Comparison of ENCODE assay signal across 8 cellular contexts in genomic region chr7:26151953-26152781, GRCh38. TPM values are rescaled to one million over a fixed set of nuclear protein-coding genes. Genes with fewer than 3 reads are reported as not detected.
DNase-seq lines count a peak whose midpoint lies in the region; ATAC-seq and TF ChIP-seq lines count a peak whose summit lies in the region.

Gene NFE2L3, plus strand, starts transcription at chr7:26152198. Its CDS starts 301 bp downstream, at chr7:26152499.

- H3K9me3 ChIP-seq in AG04450 (ENCODE audit: control insufficient read depth, insufficient read depth, low read length) = no peaks in the 10 kb centered on the region; the same call in 1 of the 2 replicates

- POLR2A ChIA-PET in AG04450 (lab: Yijun Ruan, JAX) = interaction anchor here (0.6 to 1.7 kb wide), 7 partner anchors 9 to 296 kb away, joined by 3 to 28 read pairs (median 3); partner anchors contain the start of genes CBX3 and HNRNPA2B1

- no peaks in the 10 kb centered on the region for H3K27me3 ChIP-seq in AG04450 (ENCODE audit: control insufficient read depth, insufficient read depth, low read length)

- DNase-seq in AG04450 (ENCODE audit: low read depth, low spot score) (no peak), NCI-H2227 treated with DMSO at 0.1 percent for 48 hours (lab: John Stamatoyannopoulos, UW) (peak; percentile 37), cerebellum (ENCODE audit: low spot score) (peak; percentile 82), left kidney (ENCODE audit: low read depth, low spot score) (peak; percentile 88)
- DNase-seq in activated CD4-positive, CD25-positive, alpha-beta regulatory T cell treated with anti-CD3 and anti-CD28 coated beads, Interleukin-2, amount 50 U/mL, for 72 hours = peak; percentile 88
- DNase-seq in stimulated activated CD4-positive, alpha-beta T cell treated with anti-CD3 and anti-CD28 coated beads, Interleukin-1b, Interleukin-23, amount 100 ng/mL, for 4 hours (ENCODE audit: low read depth in 2 of 2) = peak; percentile 73 to 83

- CTCF ChIA-PET in AG04450 (lab: Charles Lee) = interaction anchor here (0.8 to 2.8 kb wide), 5 partner anchors 9 to 61 kb away, joined by 3 to 10 read pairs (median 4); partner anchors contain the start of gene CBX3

- H3K27ac ChIP-seq in AG04450 (ENCODE audit: low read depth, low read length) = no peak within 1 kb of the TSS

- TF ChIP-seq CTCF in AG04450 (IDR thresholded peaks at IDR 0.05; ENCODE audit: low read depth, low read length) = no peak

- H3K4me3 ChIP-seq in AG04450 (ENCODE audit: low read depth, low read length) = peak within 1 kb of the TSS; percentile 69

- peak; percentile 72 for ATAC-seq in GM18868 (IDR thresholded peaks at IDR 0.05; ENCODE audit: unreplicated experiment)
- peak; percentile 46 for ATAC-seq in HG03097 (IDR thresholded peaks at IDR 0.05; ENCODE audit: low FRiP score, unreplicated experiment)

RNA-seq across cellular contexts. Expression of gene NFE2L3, which starts in this region (rescaled TPM):
- polyA plus RNA-seq in AG04450 (2011; rRNA removed) = 50.2 and 63.5 TPM in 2 replicates
- polyA minus RNA-seq in AG04450 (2011; rRNA and poly(A)+ RNA removed) = 13.4 and 29.2 TPM in 2 replicates
- 11.7 TPM for total RNA-seq in cerebellum
